8 cellular contexts compared by ENCODE assay signal in genomic region chr10:100828744-100829102, GRCh38.
DNase-seq lines count a peak whose midpoint lies in the region; FAIRE-seq and TF ChIP-seq lines count a peak whose summit lies in the region.

No MANE protein-coding gene starts in this region.

- H3K4me3 ChIP-seq in thymus (ENCODE audit: low read length), result peak overlapping the region; percentile 36

- TF ChIP-seq CTCF in D721Med (IDR thresholded peaks at IDR 0.05; ENCODE audit: insufficient read depth, missing control alignments), result no peak

- peaks cover 90% of the 10 kb centered on the region for H3K27me3 Mint-ChIP-seq in activated T-cell treated with anti-CD3 and anti-CD28 coated beads, Interleukin-2, amount 50 U/mL, for 24 hours
- H3K27me3 Mint-ChIP-seq in immature natural killer cell (ENCODE audit: low read depth in 3 of 3), result peaks cover 30 to 55% (median 33%) of the 10 kb centered on the region in 3 donors

- H3K4me1 Mint-ChIP-seq in activated T-cell treated with anti-CD3 and anti-CD28 coated beads, Interleukin-2, amount 50 U/mL, for 24 hours (ENCODE audit: low read depth), result peaks cover 26% of the 10 kb centered on the region
- peaks cover 31 to 35% of the 10 kb centered on the region in 2 donors for H3K4me1 Mint-ChIP-seq in immature natural killer cell

- 1% methylated on average over 20 of the region's 20 CpGs for WGBS in thymus

- no peaks in the 10 kb centered on the region for H3K36me3 Mint-ChIP-seq in activated T-cell treated with anti-CD3 and anti-CD28 coated beads, Interleukin-2, amount 50 U/mL, for 24 hours (ENCODE audit: low read depth)
- no peaks in the 10 kb centered on the region for H3K36me3 Mint-ChIP-seq in immature natural killer cell

- H3K27ac ChIP-seq in thymus (ENCODE audit: low read depth), result no peak overlapping the region

- no peaks in the 10 kb centered on the region for H3K4me1 ChIP-seq in thymus (ENCODE audit: control insufficient read depth, insufficient read depth, low read length)

- H3K27ac Mint-ChIP-seq in activated T-cell treated with anti-CD3 and anti-CD28 coated beads, Interleukin-2, amount 50 U/mL, for 24 hours, result no peak overlapping the region
- H3K27ac Mint-ChIP-seq in immature natural killer cell, result peak overlapping the region in 2 of 6 donors; percentile 19 to 44

- no peaks in the 10 kb centered on the region for H3K9me3 ChIP-seq in thymus (ENCODE audit: control insufficient read depth)

- no peaks in the 10 kb centered on the region for H3K9me3 Mint-ChIP-seq in activated T-cell treated with anti-CD3 and anti-CD28 coated beads, Interleukin-2, amount 50 U/mL, for 24 hours
- H3K9me3 Mint-ChIP-seq in immature natural killer cell, result no peaks in the 10 kb centered on the region

- peaks cover 86% of the 10 kb centered on the region for H3K27me3 ChIP-seq in thymus (ENCODE audit: control insufficient read depth, insufficient read depth)

- DNase-seq in activated T-cell treated with anti-CD3 and anti-CD28 coated beads, Interleukin-2, amount 50 U/mL, for 24 hours, result no peak
- no peak for DNase-seq in activated T-cell treated with anti-CD3 and anti-CD28 coated beads, Interleukin-2, amount 50 U/mL, for 1 hour
- peak; percentile 34 for DNase-seq in activated CD8-positive, alpha-beta memory T cell treated with anti-CD3 and anti-CD28 coated beads, Interleukin-2, amount 50 U/mL, for 4 hours
- peak in 2 of 3 donors; percentile 3 to 14 for DNase-seq in immature natural killer cell
- no peak for DNase-seq in NCI-H1048 (lab: John Stamatoyannopoulos, UW)
- DNase-seq in D721Med (ENCODE audit: insufficient read length, low spot score), result no peak
- DNase-seq in NCI-H187 (lab: John Stamatoyannopoulos, UW), result no peak

- peak overlapping the region; percentile 71 for H3K4me3 Mint-ChIP-seq in activated T-cell treated with anti-CD3 and anti-CD28 coated beads, Interleukin-2, amount 50 U/mL, for 24 hours
- peak overlapping the region; percentile 82 to 88 (median 86) for H3K4me3 Mint-ChIP-seq in immature natural killer cell

- no peaks in the 10 kb centered on the region for H3K36me3 ChIP-seq in thymus (ENCODE audit: control insufficient read depth, insufficient read depth)

- no peak for FAIRE-seq in D721Med (lab: Jason Lieb, UNC)

Comparison
In these comparisons a context has a peak if more than half of its experiments do, and no peak if none do; other contexts are left out.
1. DNase-seq: peak in activated CD8-positive, alpha-beta memory T cell treated with anti-CD3 and anti-CD28 coated beads, Interleukin-2, amount 50 U/mL, for 4 hours (single experiment) and immature natural killer cell (2 of 3); none in activated T-cell treated with anti-CD3 and anti-CD28 coated beads, Interleukin-2, amount 50 U/mL, for 24 hours (single experiment), activated T-cell treated with anti-CD3 and anti-CD28 coated beads, Interleukin-2, amount 50 U/mL, for 1 hour (single experiment), NCI-H1048 (single experiment), D721Med (single experiment) and NCI-H187 (0 of 2).